ENCODE assay signal across 35 cellular contexts in genomic region chr2:67628892-67629291, GRCh38.
"Had no signal": no experiment of that assay in that cellular context is flagged by ENCODE, and none has a peak within 500 bp of the region (broad histone marks: within the 10 kb centered on the region; RNA-seq: fewer than 3 reads in every experiment).

No MANE protein-coding gene starts in this region.

- H3K4me1 ChIP-seq: adrenal gland, body of pancreas, breast epithelium had no signal

- H3K4me3 ChIP-seq: adrenal gland, body of pancreas, breast epithelium, coronary artery had no signal

- DNase-seq: activated CD4-positive, alpha-beta memory T cell treated with anti-CD3 and anti-CD28 coated beads, Interleukin-2, amount 10 ng/mL, durations not matched to agents 7 days and 5 days; activated CD4-positive, alpha-beta T cell treated with anti-CD3 and anti-CD28 coated beads for 1 hour; activated CD4-positive, alpha-beta T cell treated with anti-CD3 and anti-CD28 coated beads for 36 hours; activated CD4-positive, alpha-beta T cell treated with anti-CD3 and anti-CD28 coated beads for 48 hours; activated CD4-positive, alpha-beta T cell treated with anti-CD3 and anti-CD28 coated beads, Interleukin-2, amount 10 ng/mL, durations not matched to agents 7 days and 5 days; activated CD4-positive, alpha-beta T cell treated with anti-CD3 and anti-CD28 coated beads, Interleukin-2, amount 50 U/mL, for 48 hours; activated CD4-positive, CD25-positive, alpha-beta regulatory T cell; activated CD8-positive, alpha-beta memory T cell treated with anti-CD3 and anti-CD28 coated beads for 24 hours; activated CD8-positive, alpha-beta memory T cell treated with anti-CD3 and anti-CD28 coated beads, Interleukin-2, amount 10 ng/mL, durations not matched to agents 7 days and 5 days; activated CD8-positive, alpha-beta T cell treated with anti-CD3 and anti-CD28 coated beads, Interleukin-2, amount 10 ng/mL, durations not matched to agents 7 days and 5 days; activated effector memory CD4-positive, alpha-beta T cell treated with anti-CD3 and anti-CD28 coated beads, Interleukin-2, amount 50 U/mL, for 16 hours; activated gamma-delta T cell treated with Interleukin-2 at 50 U/mL for 16 hours; activated naive CD4-positive, alpha-beta T cell; activated naive CD4-positive, alpha-beta T cell treated with anti-CD3 and anti-CD28 coated beads for 36 hours; activated naive CD4-positive, alpha-beta T cell treated with anti-CD3 and anti-CD28 coated beads, Interleukin-2, amount 50 U/mL, for 16 hours; activated naive CD8-positive, alpha-beta T cell treated with anti-CD3 and anti-CD28 coated beads for 36 hours; activated T-cell treated with anti-CD3 and anti-CD28 coated beads for 4 hours; activated T-cell treated with anti-CD3 and anti-CD28 coated beads, Interleukin-2, amount 50 U/mL, for 1 hour; activated T-cell treated with anti-CD3 and anti-CD28 coated beads, Interleukin-2, amount 50 U/mL, for 4 hours; activated T-cell treated with anti-CD3 and anti-CD28 coated beads, Interleukin-2, amount 50 U/mL, for 72 hours; adrenal gland; amniotic stem cell; aorta; body of pancreas; brain microvascular endothelial cell; central memory CD4-positive, alpha-beta T cell; T-helper 2 cell; T-helper 9 cell; WERI-Rb-1 had no signal

- H3K27me3 ChIP-seq: adrenal gland, body of pancreas, brain microvascular endothelial cell, breast epithelium had no signal

- H3K9me3 ChIP-seq: adrenal gland, body of pancreas, breast epithelium had no signal

- H3K36me3 ChIP-seq: adrenal gland, brain microvascular endothelial cell, breast epithelium, WERI-Rb-1 had no signal

- ATAC-seq: activated CD4-positive, alpha-beta T cell treated with anti-CD3 and anti-CD28 coated beads for 36 hours; activated CD4-positive, CD25-positive, alpha-beta regulatory T cell treated with anti-CD3 and anti-CD28 coated beads, Interleukin-2, amount 50 U/mL, for 24 hours; activated CD8-positive, alpha-beta memory T cell treated with anti-CD3 and anti-CD28 coated beads, Interleukin-2, amount 10 ng/mL, durations not matched to agents 7 days and 5 days; activated CD8-positive, alpha-beta T cell treated with anti-CD3 and anti-CD28 coated beads, Interleukin-2, amount 10 ng/mL, durations not matched to agents 7 days and 5 days; activated naive CD4-positive, alpha-beta T cell treated with anti-CD3 and anti-CD28 coated beads, Interleukin-2, amount 50 U/mL, for 72 hours; activated T-cell treated with anti-CD3 and anti-CD28 coated beads, Interleukin-2, amount 50 U/mL, for 4 hours; activated T-cell treated with anti-CD3 and anti-CD28 coated beads, Interleukin-2, amount 50 U/mL, for 72 hours; activated T-helper 17 cell treated with anti-CD3 and anti-CD28 coated beads, Interleukin-2, amount 50 U/mL, for 72 hours; body of pancreas; WTC11 had no signal

- H3K27ac ChIP-seq: adrenal gland, body of pancreas, brain microvascular endothelial cell, breast epithelium, coronary artery, WERI-Rb-1 had no signal
